In genomic region chrX:149950681-149951080, GRCh38 we compare ENCODE assay signal across 7 cellular contexts. TPM values are rescaled to one million over a fixed set of nuclear protein-coding genes. Genes with fewer than 3 reads are reported as not detected.
DNase-seq lines count a peak whose midpoint lies in the region; ATAC-seq, FAIRE-seq and TF ChIP-seq lines count a peak whose summit lies in the region.

No MANE protein-coding gene starts in this region.

- H3K4me3 Mint-ChIP-seq in activated CD8-positive, alpha-beta T cell treated with anti-CD3 and anti-CD28 coated beads, Interleukin-2, amount 10 ng/mL, durations not matched to agents 7 days and 5 days, result no peak overlapping the region
- no peak overlapping the region for H3K4me3 Mint-ChIP-seq in activated naive CD8-positive, alpha-beta T cell treated with anti-CD3 and anti-CD28 coated beads for 36 hours

- H3K9me3 ChIP-seq in Karpas-422 (ENCODE audit: low read length), result no peaks in the 10 kb centered on the region

- H3K27ac Mint-ChIP-seq in activated CD8-positive, alpha-beta T cell treated with anti-CD3 and anti-CD28 coated beads, Interleukin-2, amount 10 ng/mL, durations not matched to agents 7 days and 5 days, result no peak overlapping the region
- H3K27ac Mint-ChIP-seq in activated naive CD8-positive, alpha-beta T cell treated with anti-CD3 and anti-CD28 coated beads for 36 hours, result no peak overlapping the region

- no peaks in the 10 kb centered on the region for H3K27me3 Mint-ChIP-seq in activated CD8-positive, alpha-beta T cell treated with anti-CD3 and anti-CD28 coated beads, Interleukin-2, amount 10 ng/mL, durations not matched to agents 7 days and 5 days (ENCODE audit: low read depth)
- H3K27me3 Mint-ChIP-seq in activated naive CD8-positive, alpha-beta T cell treated with anti-CD3 and anti-CD28 coated beads for 36 hours, result no peaks in the 10 kb centered on the region

- DNase-seq in Karpas-422, result peak; percentile 66
- DNase-seq in activated CD8-positive, alpha-beta T cell treated with anti-CD3 and anti-CD28 coated beads, Interleukin-2, amount 10 ng/mL, durations not matched to agents 7 days and 5 days, result peak; percentile 26
- no peak for DNase-seq in kidney epithelial cell (ENCODE audit: low read depth)
- DNase-seq in SKM-1 treated with dmso at 0.1 percent for 144 hours (lab: John Stamatoyannopoulos, UW; ENCODE audit: unreplicated experiment), result no peak
- DNase-seq in activated naive CD8-positive, alpha-beta T cell treated with anti-CD3 and anti-CD28 coated beads for 36 hours, result no peak

- POLR2A ChIA-PET in activated CD8-positive, alpha-beta T cell treated with anti-CD3 and anti-CD28 coated beads, Interleukin-2, amount 10 ng/mL, durations not matched to agents 7 days and 5 days (lab: Charles Lee), result no interaction called here

- peak; percentile 24 for TF ChIP-seq CTCF in kidney epithelial cell (IDR thresholded peaks at IDR 0.05; ENCODE audit: insufficient read depth, low read length, poor library complexity, severe bottlenecking)

- peaks cover 2% of the 10 kb centered on the region for H3K4me1 ChIP-seq in Karpas-422 (ENCODE audit: low read length)

- H3K4me3 ChIP-seq in Karpas-422 (ENCODE audit: low read length) (no peak overlapping the region), kidney epithelial cell (ENCODE audit: low read depth, low read length) (no peak overlapping the region)

- no peaks in the 10 kb centered on the region for H3K9me2 ChIP-seq in Karpas-422 (replicated peaks; ENCODE audit: insufficient read depth, low read length)

- H3K9ac ChIP-seq in Karpas-422 (ENCODE audit: low read length), result no peak overlapping the region

- ATAC-seq in activated CD8-positive, alpha-beta T cell treated with anti-CD3 and anti-CD28 coated beads, Interleukin-2, amount 10 ng/mL, durations not matched to agents 7 days and 5 days, result no peak
- ATAC-seq in esophagus mucosa, result no peak

- H2AFZ ChIP-seq in Karpas-422 (ENCODE audit: low read length), result no peak overlapping the region

- no peak overlapping the region for H3K4me2 ChIP-seq in Karpas-422 (ENCODE audit: low read depth, low read length, poor library complexity, severe bottlenecking)

- H3K27ac ChIP-seq in Karpas-422 (ENCODE audit: low read length), result no peak overlapping the region

- H3K36me3 Mint-ChIP-seq in activated CD8-positive, alpha-beta T cell treated with anti-CD3 and anti-CD28 coated beads, Interleukin-2, amount 10 ng/mL, durations not matched to agents 7 days and 5 days (ENCODE audit: low read depth), result no peaks in the 10 kb centered on the region
- H3K36me3 Mint-ChIP-seq in activated naive CD8-positive, alpha-beta T cell treated with anti-CD3 and anti-CD28 coated beads for 36 hours, result peaks cover 1% of the 10 kb centered on the region

- no peaks in the 10 kb centered on the region for H3K9me3 Mint-ChIP-seq in activated CD8-positive, alpha-beta T cell treated with anti-CD3 and anti-CD28 coated beads, Interleukin-2, amount 10 ng/mL, durations not matched to agents 7 days and 5 days (ENCODE audit: insufficient read depth)
- H3K9me3 Mint-ChIP-seq in activated naive CD8-positive, alpha-beta T cell treated with anti-CD3 and anti-CD28 coated beads for 36 hours, result no peaks in the 10 kb centered on the region

- H3K36me3 ChIP-seq in Karpas-422 (ENCODE audit: insufficient read depth, low read length) (no peaks in the 10 kb centered on the region), kidney epithelial cell (ENCODE audit: control insufficient read depth, insufficient read depth, low read length) (no peaks in the 10 kb centered on the region)

- H3K27me3 ChIP-seq in Karpas-422 (ENCODE audit: low read length), result no peaks in the 10 kb centered on the region
- no peaks in the 10 kb centered on the region for H3K27me3 ChIP-seq in kidney epithelial cell (ENCODE audit: control insufficient read depth, insufficient read depth, low read length)

- no peaks in the 10 kb centered on the region for H3K79me2 ChIP-seq in Karpas-422 (ENCODE audit: low read length)

- peak; percentile 58 for FAIRE-seq in G401.6 (lab: Jason Lieb, UNC)

- no peaks in the 10 kb centered on the region for H3K4me1 Mint-ChIP-seq in activated CD8-positive, alpha-beta T cell treated with anti-CD3 and anti-CD28 coated beads, Interleukin-2, amount 10 ng/mL, durations not matched to agents 7 days and 5 days (ENCODE audit: low read depth)
- peaks cover 2% of the 10 kb centered on the region for H3K4me1 Mint-ChIP-seq in activated naive CD8-positive, alpha-beta T cell treated with anti-CD3 and anti-CD28 coated beads for 36 hours

- no peaks in the 10 kb centered on the region for H4K20me1 ChIP-seq in Karpas-422 (ENCODE audit: insufficient read depth, low read depth, low read length)

- CTCF ChIA-PET in activated CD8-positive, alpha-beta T cell treated with anti-CD3 and anti-CD28 coated beads, Interleukin-2, amount 10 ng/mL, durations not matched to agents 7 days and 5 days (lab: Charles Lee), result interaction anchor here (0.8 to 1.2 kb wide), 6 partner anchors 9 to 730 kb away, joined by 3 to 5 read pairs (median 3); no protein-coding TSS in a partner anchor

RNA-seq across cellular contexts. Expression of gene EOLA2, which starts 12.4 kb away (rescaled TPM):
- 28.2 and 30.3 TPM in 2 replicates for total RNA-seq in Karpas-422 (2014; rRNA removed; shearing (Covaris generic); ENCODE audit: low replicate concordance)
- total RNA-seq in activated CD8-positive, alpha-beta T cell treated with anti-CD3 and anti-CD28 coated beads, Interleukin-2, amount 10 ng/mL, durations not matched to agents 7 days and 5 days, result 10 to 100 TPM; 22.0 to 23.1 TPM
- total RNA-seq in kidney epithelial cell (27.2 and 30.0 TPM in 2 replicates), esophagus mucosa (19.6 TPM)
- total RNA-seq in activated naive CD8-positive, alpha-beta T cell treated with anti-CD3 and anti-CD28 coated beads for 36 hours, result 10 to 100 TPM; 42.4 to 47.8 TPM

RNA-seq across cellular contexts. Expression of gene HSFX4, which starts 21.3 kb away (rescaled TPM):
- total RNA-seq in Karpas-422 (2014; rRNA removed; shearing (Covaris generic); ENCODE audit: low replicate concordance), result not detected in 2 replicates
- not detected for total RNA-seq in activated CD8-positive, alpha-beta T cell treated with anti-CD3 and anti-CD28 coated beads, Interleukin-2, amount 10 ng/mL, durations not matched to agents 7 days and 5 days
- not detected in 2 replicates for total RNA-seq in kidney epithelial cell
- not detected for total RNA-seq in activated naive CD8-positive, alpha-beta T cell treated with anti-CD3 and anti-CD28 coated beads for 36 hours
- total RNA-seq in esophagus mucosa, result not detected

Comparison
In these comparisons a context has a peak if more than half of its experiments do, and no peak if none do; other contexts are left out.
1. DNase-seq: peak in Karpas-422 (single experiment) and activated CD8-positive, alpha-beta T cell treated with anti-CD3 and anti-CD28 coated beads, Interleukin-2, amount 10 ng/mL, durations not matched to agents 7 days and 5 days (single experiment); none in kidney epithelial cell (single experiment), SKM-1 treated with dmso at 0.1 percent for 144 hours (single experiment) and activated naive CD8-positive, alpha-beta T cell treated with anti-CD3 and anti-CD28 coated beads for 36 hours (single experiment).